9 cellular contexts compared by ENCODE assay signal in genomic region chr15:89775815-89776214, GRCh38. TPM values are rescaled to one million over a fixed set of nuclear protein-coding genes. Genes with fewer than 3 reads are reported as not detected.
DNase-seq lines count a peak whose midpoint lies in the region; ATAC-seq and TF ChIP-seq lines count a peak whose summit lies in the region.
"Had no signal": no experiment of that assay in that cellular context is flagged by ENCODE, and none has a peak within 500 bp of the region (broad histone marks: within the 10 kb centered on the region; RNA-seq: fewer than 3 reads in every experiment).

No MANE protein-coding gene starts in this region.

- no peaks in the 10 kb centered on the region for H3K36me3 ChIP-seq in BLaER1 treated with 17β-estradiol and CSF1 and Interleukin-3, amounts not matched to agents 10 nM and 100 nM
- H3K36me3 ChIP-seq in Panc1 (ENCODE audit: control insufficient read depth, insufficient read depth, low read length) = no peaks in the 10 kb centered on the region

- H3K27me3 ChIP-seq in BLaER1 treated with 17β-estradiol and CSF1 and Interleukin-3, amounts not matched to agents 10 nM and 100 nM = peaks cover 20 to 36% (median 28%) of the 10 kb centered on the region in 11 experiments
- H3K27me3 ChIP-seq in Panc1 (ENCODE audit: control insufficient read depth, insufficient read depth, low read length) = no peaks in the 10 kb centered on the region

- BruUV-seq in Panc1 (replicated peaks; lab: Mats Ljungman, UMichigan) = no TSS peak

- intact Hi-C loops in Panc1 (cut with micrococcal nuclease; ENCODE audit: unreplicated experiment) = no loop called here
- intact Hi-C loops in sciatic nerve (cut with DNase I) = no loop called here

- H3K4me2 ChIP-seq in BLaER1 treated with 17β-estradiol and CSF1 and Interleukin-3, amounts not matched to agents 10 nM and 100 nM = peak overlapping the region; percentile 85 to 97 (median 91)

- peaks cover 32 to 52% (median 36%) of the 10 kb centered on the region in 10 experiments for H3K4me1 ChIP-seq in BLaER1 treated with 17β-estradiol and CSF1 and Interleukin-3, amounts not matched to agents 10 nM and 100 nM
- no peaks in the 10 kb centered on the region; the same call in 1 of the 2 replicates for H3K4me1 ChIP-seq in Panc1 (ENCODE audit: control insufficient read depth, insufficient read depth, low read length)

- in situ Hi-C loops in Panc1 (cut with HindIII; ENCODE audit: low pct_unique_long_range_greater_than_20kb, low sequenced_read_pairs) = no loop called here

- peaks cover 0 to 5% (median 0%) of the 10 kb centered on the region in 11 experiments; a peak in 1 of 22 replicates for H4K20me1 ChIP-seq in BLaER1 treated with 17β-estradiol and CSF1 and Interleukin-3, amounts not matched to agents 10 nM and 100 nM

- ATAC-seq in Panc1 (no peak), sciatic nerve (peak; percentile 18)

- DNase-seq in Panc1 (ENCODE audit: low read depth, low spot score) (no peak), fibroblast of villous mesenchyme (ENCODE audit: low read depth) (no peak), sciatic nerve (ENCODE audit: low spot score) (no peak), GF-D8 (lab: John Stamatoyannopoulos, UW) (no peak), NAMALWA (ENCODE audit: low spot score) (no peak), AG08396 (ENCODE audit: low spot score) (no peak), NCI-H128 (lab: John Stamatoyannopoulos, UW; ENCODE audit: unreplicated experiment) (no peak)

- CTCF ChIA-PET in Panc1 (lab: Charles Lee) = interaction anchor here (0.8 to 1.3 kb wide), 3 partner anchors 15 to 38 kb away, joined by 3 to 12 read pairs (median 4); no protein-coding TSS in a partner anchor

- no peaks in the 10 kb centered on the region for H3K9me3 ChIP-seq in BLaER1 treated with 17β-estradiol and CSF1 and Interleukin-3, amounts not matched to agents 10 nM and 100 nM (replicated peaks in 1 of 11)
- H3K9me3 ChIP-seq in Panc1 (ENCODE audit: control insufficient read depth, insufficient read depth, low read depth, low read length) = no peaks in the 10 kb centered on the region

- H3K27ac ChIP-seq in BLaER1 treated with 17β-estradiol and CSF1 and Interleukin-3, amounts not matched to agents 10 nM and 100 nM = no peak overlapping the region
- H3K27ac ChIP-seq in Panc1 (ENCODE audit: low read length) = peak overlapping the region; percentile 74

- H3K4me3 ChIP-seq in BLaER1 treated with 17β-estradiol and CSF1 and Interleukin-3, amounts not matched to agents 10 nM and 100 nM = peak overlapping the region in 7 of 10 experiments; percentile 30 to 61 (median 49); a peak in 9 of 20 replicates
- peak overlapping the region; percentile 41 to 47 for H3K4me3 ChIP-seq in Panc1 (ENCODE audit: low read depth in 2 of 2, low read length in 2 of 2)
- peak overlapping the region; percentile 46 for H3K4me3 ChIP-seq in fibroblast of villous mesenchyme (ENCODE audit: low read depth, low read length)

- H3K9ac ChIP-seq in BLaER1 treated with 17β-estradiol and CSF1 and Interleukin-3, amounts not matched to agents 10 nM and 100 nM = peak overlapping the region in 2 of 11 experiments; percentile 9 to 60; a peak in 1 of 22 replicates

- POLR2A ChIA-PET in Panc1 (lab: Charles Lee) = no interaction called here

- TF ChIP-seq CTCF in Panc1 (IDR thresholded peaks at IDR 0.05) (no peak), fibroblast of villous mesenchyme (IDR thresholded peaks at IDR 0.05; ENCODE audit: insufficient read depth, low read depth, low read length) (no peak)

RNA-seq across cellular contexts. Expression of gene MESP2, which starts 0.3 kb away (rescaled TPM):
- total RNA-seq in Panc1 (2021; ENCODE audit: unreplicated experiment) (1.1 TPM), fibroblast of villous mesenchyme (0.32 and 0.43 TPM in 2 replicates), sciatic nerve (0.45 TPM)
- 2.0 TPM for polyA plus RNA-seq in Panc1 (2012; ENCODE audit: insufficient read length)

RNA-seq across cellular contexts. Expression of gene MESP1, which starts 24.8 kb away (rescaled TPM):
- total RNA-seq in Panc1 (2021; ENCODE audit: unreplicated experiment) = 6.4 TPM
- 6.5 TPM for polyA plus RNA-seq in Panc1 (2012; ENCODE audit: insufficient read length)
- under 0.01 TPM in 2 replicates for total RNA-seq in fibroblast of villous mesenchyme
- total RNA-seq in sciatic nerve = 2.1 TPM
- total RNA-seq: mesothelial cell of epicardium had no signal

RNA-seq across cellular contexts. Expression of gene ANPEP, which starts 38.8 kb away (rescaled TPM):
- total RNA-seq in Panc1 (2021; ENCODE audit: unreplicated experiment) = 183 TPM
- polyA plus RNA-seq in Panc1 (2012; ENCODE audit: insufficient read length) = 194 TPM
- total RNA-seq in fibroblast of villous mesenchyme = 52.5 and 54.0 TPM in 2 replicates
- 53.7 TPM for total RNA-seq in sciatic nerve
